In genomic region chr15:85870216-85871014, GRCh38 we compare ENCODE assay signal across 26 cellular contexts.
"Had no signal": no experiment of that assay in that cellular context is flagged by ENCODE, and none has a peak within 500 bp of the region (broad histone marks: within the 10 kb centered on the region; RNA-seq: fewer than 3 reads in every experiment).

No MANE protein-coding gene starts in this region.

- DNase-seq: activated CD4-positive, alpha-beta memory T cell treated with anti-CD3 and anti-CD28 coated beads, Interleukin-2, amount 10 ng/mL, durations not matched to agents 7 days and 5 days; activated CD4-positive, alpha-beta T cell treated with anti-CD3 and anti-CD28 coated beads, Interleukin-2, amount 10 ng/mL, durations not matched to agents 24 days and 14 days; activated CD8-positive, alpha-beta memory T cell treated with anti-CD3 and anti-CD28 coated beads, Interleukin-2, amount 50 U/mL, for 48 hours; activated T-cell treated with anti-CD3 and anti-CD28 coated beads, Interleukin-2, amount 50 U/mL, for 24 hours; anterior cingulate cortex; foreskin keratinocyte; heart right ventricle; kidney glomerular epithelial cell; lower lobe of right lung; mesenchymal stem cell; natural killer cell; occipital lobe; right cardiac atrium; spleen; stimulated activated naive CD4-positive, alpha-beta T cell treated with Interleukin-2 at 50 U/mL for 16 hours; T1000; transverse colon; WERI-Rb-1 had no signal

- H3K36me3 Mint-ChIP-seq: activated naive CD8-positive, alpha-beta T cell; natural killer cell; neural progenitor cell had no signal

- H3K4me1 Mint-ChIP-seq: activated CD4-positive, alpha-beta memory T cell treated with anti-CD3 and anti-CD28 coated beads, Interleukin-2, amount 10 ng/mL, durations not matched to agents 7 days and 5 days; activated CD4-positive, alpha-beta T cell treated with anti-CD3 and anti-CD28 coated beads, Interleukin-2, amount 10 ng/mL, durations not matched to agents 24 days and 14 days; central memory CD8-positive, alpha-beta T cell; natural killer cell had no signal

- H3K27ac Mint-ChIP-seq: activated CD4-positive, alpha-beta memory T cell treated with anti-CD3 and anti-CD28 coated beads, Interleukin-2, amount 10 ng/mL, durations not matched to agents 7 days and 5 days; activated CD4-positive, alpha-beta T cell treated with anti-CD3 and anti-CD28 coated beads, Interleukin-2, amount 10 ng/mL, durations not matched to agents 24 days and 14 days; activated naive CD8-positive, alpha-beta T cell; activated T-cell treated with anti-CD3 and anti-CD28 coated beads, Interleukin-2, amount 50 U/mL, for 24 hours; activated T-helper 2 cell treated with anti-CD3 and anti-CD28 coated beads, Interferon-gamma antibody, Interleukin-2, Interleukin-4, amounts not matched to agents 10 μg/mL and 5 μg/mL and 100 μg/mL, durations not matched to agents 14 hours and 24 hours and 36 hours; dendritic cell treated with granulocyte-macrophage colony-stimulating factor and Interleukin-4, amounts not matched to agents 40 ng/mL and 50 ng/mL, for 4 days; neural progenitor cell had no signal

- ATAC-seq: activated CD4-positive, CD25-positive, alpha-beta regulatory T cell treated with anti-CD3 and anti-CD28 coated beads, Interleukin-2, amount 50 U/mL, for 24 hours; foreskin keratinocyte; heart right ventricle; left lobe of liver; lower lobe of right lung; natural killer cell; right cardiac atrium had no signal

- H3K9me3 Mint-ChIP-seq: activated CD4-positive, alpha-beta memory T cell treated with anti-CD3 and anti-CD28 coated beads, Interleukin-2, amount 10 ng/mL, durations not matched to agents 7 days and 5 days; activated CD4-positive, alpha-beta T cell treated with anti-CD3 and anti-CD28 coated beads, Interleukin-2, amount 10 ng/mL, durations not matched to agents 24 days and 14 days; activated T-cell treated with anti-CD3 and anti-CD28 coated beads, Interleukin-2, amount 50 U/mL, for 24 hours; activated T-helper 2 cell treated with anti-CD3 and anti-CD28 coated beads, Interferon-gamma antibody, Interleukin-2, Interleukin-4, amounts not matched to agents 10 μg/mL and 5 μg/mL and 100 μg/mL, durations not matched to agents 14 hours and 24 hours and 36 hours; central memory CD8-positive, alpha-beta T cell; dendritic cell treated with granulocyte-macrophage colony-stimulating factor and Interleukin-4, amounts not matched to agents 40 ng/mL and 50 ng/mL, for 4 days; natural killer cell; neural progenitor cell had no signal

- FAIRE-seq: bronchial epithelial cell had no signal

- H3K4me3 Mint-ChIP-seq: activated CD4-positive, alpha-beta memory T cell treated with anti-CD3 and anti-CD28 coated beads, Interleukin-2, amount 10 ng/mL, durations not matched to agents 7 days and 5 days; activated CD4-positive, alpha-beta T cell treated with anti-CD3 and anti-CD28 coated beads, Interleukin-2, amount 10 ng/mL, durations not matched to agents 24 days and 14 days; activated naive CD8-positive, alpha-beta T cell; activated T-cell treated with anti-CD3 and anti-CD28 coated beads, Interleukin-2, amount 50 U/mL, for 24 hours; central memory CD8-positive, alpha-beta T cell; dendritic cell treated with granulocyte-macrophage colony-stimulating factor and Interleukin-4, amounts not matched to agents 40 ng/mL and 50 ng/mL, for 4 days; natural killer cell; neural progenitor cell had no signal
